ENCODE assay signal across 8 cellular contexts in the genomic region with DNA sequence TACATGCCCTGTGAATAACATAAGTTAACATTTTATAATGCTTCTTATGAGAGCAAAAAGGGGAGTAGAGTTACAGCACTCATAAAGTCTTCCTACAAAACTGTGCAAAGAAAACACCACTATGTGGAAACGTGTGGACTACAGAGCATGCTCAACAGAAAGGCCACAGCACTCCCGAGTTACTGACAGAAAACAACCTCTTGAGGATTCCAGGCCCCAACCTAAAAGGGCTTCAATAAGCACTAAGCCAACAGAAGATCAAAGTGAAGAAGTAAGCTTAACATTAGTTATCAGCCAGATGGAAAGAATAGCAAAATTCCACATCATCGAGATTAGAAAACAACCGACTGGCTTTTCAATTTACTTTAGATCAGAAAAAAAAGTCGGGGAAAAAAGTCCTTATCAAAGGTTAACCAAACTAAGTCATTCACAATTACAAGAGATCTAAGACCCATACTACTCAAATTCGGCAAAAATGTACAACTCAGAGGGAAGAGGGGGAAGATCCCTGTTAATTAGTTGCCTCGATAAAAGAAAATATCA. TPM values are rescaled to one million over a fixed set of nuclear protein-coding genes. Genes with fewer than 3 reads are reported as not detected.
DNase-seq lines count a peak whose midpoint lies in the region; ATAC-seq and TF ChIP-seq lines count a peak whose summit lies in the region.

No MANE protein-coding gene starts in this region.

- no peak for DNase-seq in BJ (ENCODE audit: low read depth)
- DNase-seq in HAP-1 (ENCODE audit: low spot score in 2 of 2) = no peak
- DNase-seq in activated CD4-positive, alpha-beta memory T cell treated with anti-CD3 and anti-CD28 coated beads for 36 hours = no peak
- DNase-seq in globus pallidus (ENCODE audit: low spot score) = peak; percentile 47
- no peak for DNase-seq in sigmoid colon
- DNase-seq in NCI-H1930 (lab: John Stamatoyannopoulos, UW) = no peak
- DNase-seq in T-helper 9 cell = no peak

- H3K4me3 ChIP-seq in BJ (ENCODE audit: low read depth, low read length) (peak overlapping the region; percentile 67), HAP-1 (peak overlapping the region; percentile 54), sigmoid colon (peak overlapping the region; percentile 55 to 99 (median 90))

- TF ChIP-seq CTCF in BJ (IDR thresholded peaks at IDR 0.05; ENCODE audit: insufficient read depth, low read depth, low read length) (no peak), sigmoid colon (IDR thresholded peaks at IDR 0.05) (no peak)

- H3K27ac Mint-ChIP-seq in activated CD4-positive, alpha-beta memory T cell treated with anti-CD3 and anti-CD28 coated beads for 36 hours = peak overlapping the region; percentile 99

- H3K9me3 ChIP-seq in HAP-1 (no peaks in the 10 kb centered on the region), sigmoid colon (no peaks in the 10 kb centered on the region)

- CTCF ChIA-PET in BJ (lab: Yijun Ruan, JAX) = interaction anchor here (0.9 to 2.2 kb wide), 5 partner anchors 12 to 219 kb away, joined by 3 to 11 read pairs (median 4); a partner anchor contains a TSS
- CTCF ChIA-PET in activated CD4-positive, alpha-beta memory T cell treated with anti-CD3 and anti-CD28 coated beads for 36 hours (lab: Charles Lee) = interaction anchor here (0.6 to 6.4 kb wide), 10 partner anchors 11 to 218 kb away, joined by 3 to 55 read pairs (median 4); a partner anchor contains a TSS

- H3K27me3 ChIP-seq in BJ (ENCODE audit: control insufficient read depth, insufficient read depth, low read length) (no peaks in the 10 kb centered on the region), HAP-1 (ENCODE audit: low read depth) (no peaks in the 10 kb centered on the region), sigmoid colon (no peaks in the 10 kb centered on the region)

- peaks cover 66% of the 10 kb centered on the region for H3K4me1 Mint-ChIP-seq in activated CD4-positive, alpha-beta memory T cell treated with anti-CD3 and anti-CD28 coated beads for 36 hours (ENCODE audit: low read depth)

- no peak for ATAC-seq in HG02763 (IDR thresholded peaks at IDR 0.05; ENCODE audit: unreplicated experiment)

- H3K27ac ChIP-seq in sigmoid colon = peak overlapping the region; percentile 98 to 100 (median 98)

- 0 to 1% methylated on average over 7 of the region's 7 CpGs for WGBS in sigmoid colon, 2 donors

- intact Hi-C loops in activated CD4-positive, alpha-beta memory T cell treated with anti-CD3 and anti-CD28 coated beads for 36 hours (cut with micrococcal nuclease) = loop anchor here (1.0 to 2.0 kb wide), 2 partner anchors 44 to 219 kb away; a partner anchor contains a TSS
- intact Hi-C loops in sigmoid colon (cut with DNase I) = loop anchor here (2.0 to 5.0 kb wide), 7 partner anchors 43 to 398 kb away; a partner anchor contains a TSS

- peaks cover 15% of the 10 kb centered on the region for H3K36me3 Mint-ChIP-seq in activated CD4-positive, alpha-beta memory T cell treated with anti-CD3 and anti-CD28 coated beads for 36 hours

- H3K36me3 ChIP-seq in BJ (ENCODE audit: control insufficient read depth, insufficient read depth, low read length) (no peaks in the 10 kb centered on the region), HAP-1 (replicated peaks) (no peaks in the 10 kb centered on the region), sigmoid colon (no peaks in the 10 kb centered on the region)

- in situ Hi-C loops in HAP-1 (cut with MboI; ENCODE audit: low sequenced_read_pairs) = no loop called here

- H3K27me3 Mint-ChIP-seq in activated CD4-positive, alpha-beta memory T cell treated with anti-CD3 and anti-CD28 coated beads for 36 hours = no peaks in the 10 kb centered on the region

- TF ChIP-seq EP300 in sigmoid colon (IDR thresholded peaks at IDR 0.05) = no peak

- peak overlapping the region; percentile 97 for H3K4me3 Mint-ChIP-seq in activated CD4-positive, alpha-beta memory T cell treated with anti-CD3 and anti-CD28 coated beads for 36 hours

- TF ChIP-seq POLR2A in sigmoid colon (IDR thresholded peaks at IDR 0.05) = no peak

- no peaks in the 10 kb centered on the region for H3K9me3 Mint-ChIP-seq in activated CD4-positive, alpha-beta memory T cell treated with anti-CD3 and anti-CD28 coated beads for 36 hours

- POLR2A ChIA-PET in BJ (lab: Charles Lee) = no interaction called here
- POLR2A ChIA-PET in activated CD4-positive, alpha-beta memory T cell treated with anti-CD3 and anti-CD28 coated beads for 36 hours (lab: Charles Lee) = interaction anchor here (1.4 to 6.8 kb wide), 4 partner anchors 15 to 219 kb away, joined by 4 to 98 read pairs (median 12); a partner anchor contains a TSS

- H3K4me1 ChIP-seq in HAP-1 (peaks cover 18% of the 10 kb centered on the region), sigmoid colon (peaks cover 3 to 56% (median 42%) of the 10 kb centered on the region in 4 donors)

RNA-seq across cellular contexts. Expression of a gene that starts 1.5 kb away (rescaled TPM):
- polyA plus RNA-seq in BJ (2011; rRNA removed) = 12.6 and 26.1 TPM in 2 replicates
- polyA minus RNA-seq in BJ (2011; rRNA and poly(A)+ RNA removed) = 11.4 and 12.1 TPM in 2 replicates
- total RNA-seq in activated CD4-positive, alpha-beta memory T cell treated with anti-CD3 and anti-CD28 coated beads for 36 hours = 10 to 100 TPM; 25.0 to 27.6 TPM
- total RNA-seq in sigmoid colon = 10 to 100 TPM; 28.5 to 39.7 (median 37.5) TPM
- 10 to 100 TPM; 14.1 to 19.8 (median 16.0) TPM for polyA plus RNA-seq in sigmoid colon
